In genomic region chr21:38244885-38245869, GRCh38 we compare ENCODE assay signal across 9 cellular contexts. TPM values are rescaled to one million over a fixed set of nuclear protein-coding genes. Genes with fewer than 3 reads are reported as not detected.
A peak's percentile ranks its signal among the peaks of the same experiment; 100 is the strongest.
DNase-seq lines count a peak whose midpoint lies in the region; ATAC-seq and TF ChIP-seq lines count a peak whose summit lies in the region.
"Had no signal": no experiment of that assay in that cellular context is flagged by ENCODE, and none has a peak within 500 bp of the region (broad histone marks: within the 10 kb centered on the region; RNA-seq: fewer than 3 reads in every experiment).

No MANE protein-coding gene starts in this region.

- H3K27ac Mint-ChIP-seq in Caco-2 (ENCODE audit: unreplicated experiment) = no peak overlapping the region
- H3K27ac Mint-ChIP-seq in endothelial cell (ENCODE audit: unreplicated experiment) = no peak overlapping the region

- no peaks in the 10 kb centered on the region for H3K9me3 ChIP-seq in adipocyte (ENCODE audit: control insufficient read depth, low read length)
- no peaks in the 10 kb centered on the region for H3K9me3 ChIP-seq in Caco-2

- peak; percentile 67 for ATAC-seq in HG02870 (IDR thresholded peaks at IDR 0.05; ENCODE audit: unreplicated experiment)
- ATAC-seq in SK-N-SH treated with all-trans-retinoic acid at 6 μM for 48 hours = peak; percentile 91

- peaks cover 38% of the 10 kb centered on the region for H3K4me1 ChIP-seq in adipocyte (ENCODE audit: control insufficient read depth, insufficient read depth, low read length)
- H3K4me1 ChIP-seq in Caco-2 = no peaks in the 10 kb centered on the region
- H3K4me1 ChIP-seq: parathyroid adenoma had no signal

- H3K27me3 Mint-ChIP-seq in Caco-2 (ENCODE audit: insufficient read depth, unreplicated experiment) = no peaks in the 10 kb centered on the region
- no peaks in the 10 kb centered on the region for H3K27me3 Mint-ChIP-seq in endothelial cell (ENCODE audit: unreplicated experiment)

- H3K36me3 ChIP-seq in adipocyte (ENCODE audit: control insufficient read depth, insufficient read depth, low read length, severe bottlenecking) (no peaks in the 10 kb centered on the region), Caco-2 (ENCODE audit: control insufficient read depth, insufficient read depth, low read length) (no peaks in the 10 kb centered on the region)

- DNase-seq in GM13976 (ENCODE audit: low spot score) = peak; percentile 23
- peak; percentile 34 for DNase-seq in adipocyte (ENCODE audit: low read depth)
- DNase-seq in stimulated activated CD4-positive, alpha-beta T cell treated with anti-CD3 and anti-CD28 coated beads, Interleukin-15, amount 100 ng/mL, for 48 hours (ENCODE audit: low read depth in 2 of 2) = peak; percentile 56 to 62
- no peak for DNase-seq in Caco-2
- no peak for DNase-seq in endothelial cell (ENCODE audit: low spot score)
- DNase-seq in NCI-H1092 (lab: John Stamatoyannopoulos, UW) = no peak

- POLR2A ChIA-PET in Caco-2 (lab: Charles Lee) = no interaction called here

- intact Hi-C loops in Caco-2 (cut with micrococcal nuclease; ENCODE audit: unreplicated experiment) = no loop called here

- BruUV-seq in Caco-2 (replicated peaks; lab: Mats Ljungman, UMichigan) = no TSS peak

- H3K36me3 Mint-ChIP-seq in Caco-2 (ENCODE audit: insufficient read depth, unreplicated experiment) (no peaks in the 10 kb centered on the region), endothelial cell (ENCODE audit: low read depth, unreplicated experiment) (no peaks in the 10 kb centered on the region)

- no peak for TF ChIP-seq CTCF in GM13976 (IDR thresholded peaks at IDR 0.05; ENCODE audit: borderline replicate concordance, control extremely low read depth, extremely low read depth, insufficient read depth, missing control alignments)
- no peak for TF ChIP-seq CTCF in Caco-2 (IDR thresholded peaks at IDR 0.05; ENCODE audit: insufficient read depth in 1 of 2, low read depth in 1 of 2, low read length in 1 of 2, severe bottlenecking in 1 of 2, unreplicated experiment in 1 of 2)
- TF ChIP-seq CTCF in endothelial cell (IDR thresholded peaks at IDR 0.05; ENCODE audit: unreplicated experiment) = no peak

- in situ Hi-C loops in GM13976 (cut with MboI; ENCODE audit: low sequenced_read_pairs, unreplicated experiment) = no loop called here

- H3K9me3 Mint-ChIP-seq in Caco-2 (ENCODE audit: unreplicated experiment) (peaks cover 14% of the 10 kb centered on the region), endothelial cell (ENCODE audit: unreplicated experiment) (no peaks in the 10 kb centered on the region)

- no peak overlapping the region for H3K4me3 Mint-ChIP-seq in Caco-2 (ENCODE audit: unreplicated experiment)
- H3K4me3 Mint-ChIP-seq in endothelial cell (ENCODE audit: unreplicated experiment) = no peak overlapping the region

- H3K9ac ChIP-seq in adipocyte (ENCODE audit: low read length) = peak overlapping the region; percentile 27
- H3K9ac ChIP-seq: parathyroid adenoma had no signal

- H3K4me1 Mint-ChIP-seq in Caco-2 (ENCODE audit: low read depth, unreplicated experiment) (no peaks in the 10 kb centered on the region), endothelial cell (ENCODE audit: unreplicated experiment) (no peaks in the 10 kb centered on the region)

- H3K27me3 ChIP-seq in adipocyte (replicated peaks; ENCODE audit: control insufficient read depth, insufficient read depth, low read length) = no peaks in the 10 kb centered on the region
- no peaks in the 10 kb centered on the region for H3K27me3 ChIP-seq in Caco-2 (replicated peaks; ENCODE audit: control insufficient read depth, insufficient read depth, low read length)

- H3K4me3 ChIP-seq in adipocyte (ENCODE audit: low read length) (no peak overlapping the region), Caco-2 (ENCODE audit: low read depth, low read length) (no peak overlapping the region)

- CTCF ChIA-PET in Caco-2 (lab: Charles Lee) = no interaction called here

TF ChIP-seq in SK-N-SH treated with all-trans-retinoic acid at 6 μM for 48 hours, 23 proteins besides CTCF, POLR2A, EP300 and RAD21:
- TF ChIP-seq RARB (CRISPR knock-in tag; IDR thresholded peaks at IDR 0.05) = no peak
- no peak for TF ChIP-seq PPARA (CRISPR knock-in tag; IDR thresholded peaks at IDR 0.05; ENCODE audit: borderline replicate concordance)
- TF ChIP-seq TOX (CRISPR knock-in tag; IDR thresholded peaks at IDR 0.05; ENCODE audit: borderline replicate concordance) = peak; percentile 21; the same call in 1 of the 2 replicates
- TF ChIP-seq OSR1 (CRISPR knock-in tag; IDR thresholded peaks at IDR 0.05) = no peak
- TF ChIP-seq ZFP3 (CRISPR knock-in tag; IDR thresholded peaks at IDR 0.05) = no peak
- no peak for TF ChIP-seq PATZ1 (CRISPR knock-in tag; IDR thresholded peaks at IDR 0.05; ENCODE audit: borderline replicate concordance)
- no peak for TF ChIP-seq TCF4 (CRISPR knock-in tag; IDR thresholded peaks at IDR 0.05; ENCODE audit: borderline replicate concordance)
- TF ChIP-seq ZNF8 (CRISPR knock-in tag; IDR thresholded peaks at IDR 0.05) = no peak
- no peak for TF ChIP-seq SNAI2 (CRISPR knock-in tag; IDR thresholded peaks at IDR 0.05)

RNA-seq across cellular contexts. Expression of gene KCNJ15, which starts 11.6 kb away (rescaled TPM):
- total RNA-seq in Caco-2 (2022) = not detected in 2 replicates
- 0.97 TPM for total RNA-seq in endothelial cell (ENCODE audit: unreplicated experiment)

Comparison
In these comparisons a context has a peak if more than half of its experiments do, and no peak if none do; other contexts are left out.
1. DNase-seq: peak in GM13976 (single experiment), adipocyte (single experiment) and stimulated activated CD4-positive, alpha-beta T cell treated with anti-CD3 and anti-CD28 coated beads, Interleukin-15, amount 100 ng/mL, for 48 hours (2 of 2); none in Caco-2 (0 of 2), endothelial cell (single experiment) and NCI-H1092 (single experiment).